In the genomic region with DNA sequence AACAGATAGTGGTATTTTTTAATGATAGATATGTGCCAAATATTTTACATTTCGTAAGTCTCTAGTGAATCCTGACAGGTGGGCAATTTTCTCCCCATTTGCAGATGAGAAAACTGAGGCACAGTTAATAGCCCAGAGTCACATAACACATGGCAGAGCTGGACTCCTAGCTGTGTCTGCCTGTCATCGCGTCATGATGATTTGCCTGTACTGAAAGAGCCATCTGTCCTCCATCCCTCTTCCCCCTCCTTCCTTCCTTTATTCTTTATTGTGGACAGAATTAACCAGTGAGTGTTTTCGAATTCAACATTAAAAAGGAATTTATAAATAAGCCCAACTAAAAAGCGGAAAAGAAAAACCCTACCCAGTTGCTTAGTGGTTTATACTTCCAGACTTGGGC, we compare ENCODE assay signal across 23 cellular contexts. TPM values are rescaled to one million over a fixed set of nuclear protein-coding genes. Genes with fewer than 3 reads are reported as not detected.
DNase-seq lines count a peak whose midpoint lies in the region; ATAC-seq and TF ChIP-seq lines count a peak whose summit lies in the region.
"Had no signal": no experiment of that assay in that cellular context is flagged by ENCODE, and none has a peak within 500 bp of the region (broad histone marks: within the 10 kb centered on the region; RNA-seq: fewer than 3 reads in every experiment).

No MANE protein-coding gene starts in this region.

- no peaks in the 10 kb centered on the region for H3K9me3 Mint-ChIP-seq in T-helper 1 cell treated with Interleukin-12 subunit alpha and Interleukin-12 subunit beta and Interleukin-4 antibody, amounts not matched to agents 30 μg/mL and 1 μg/mL, for 36 hours
- H3K9me3 Mint-ChIP-seq in activated T-helper 17 cell treated with anti-CD3 and anti-CD28 coated beads, Interleukin-2, amount 50 U/mL, for 72 hours: no peaks in the 10 kb centered on the region
- no peaks in the 10 kb centered on the region for H3K9me3 Mint-ChIP-seq in stimulated activated effector memory CD8-positive, alpha-beta T cell treated with anti-CD3 and anti-CD28 coated beads, Interleukin-12 subunit alpha, Interleukin-12 subunit beta, amount 100 ng/mL, for 72 hours
- H3K9me3 Mint-ChIP-seq: activated naive CD4-positive, alpha-beta T cell treated with anti-CD3 and anti-CD28 coated beads for 36 hours; GM23338 had no signal

- H3K27ac Mint-ChIP-seq in T-helper 1 cell treated with Interleukin-12 subunit alpha and Interleukin-12 subunit beta and Interleukin-4 antibody, amounts not matched to agents 30 μg/mL and 1 μg/mL, for 36 hours: peak overlapping the region; percentile 0
- peak overlapping the region; percentile 78 for H3K27ac Mint-ChIP-seq in activated T-helper 17 cell treated with anti-CD3 and anti-CD28 coated beads, Interleukin-2, amount 50 U/mL, for 72 hours
- H3K27ac Mint-ChIP-seq in stimulated activated effector memory CD8-positive, alpha-beta T cell treated with anti-CD3 and anti-CD28 coated beads, Interleukin-12 subunit alpha, Interleukin-12 subunit beta, amount 100 ng/mL, for 72 hours: peak overlapping the region; percentile 81
- H3K27ac Mint-ChIP-seq: GM23338 had no signal

- H3K36me3 Mint-ChIP-seq in T-helper 1 cell treated with Interleukin-12 subunit alpha and Interleukin-12 subunit beta and Interleukin-4 antibody, amounts not matched to agents 30 μg/mL and 1 μg/mL, for 36 hours (ENCODE audit: low read depth): peaks cover 16% of the 10 kb centered on the region
- H3K36me3 Mint-ChIP-seq in activated T-helper 17 cell treated with anti-CD3 and anti-CD28 coated beads, Interleukin-2, amount 50 U/mL, for 72 hours (ENCODE audit: low read depth): peaks cover 56% of the 10 kb centered on the region
- H3K36me3 Mint-ChIP-seq in stimulated activated effector memory CD8-positive, alpha-beta T cell treated with anti-CD3 and anti-CD28 coated beads, Interleukin-12 subunit alpha, Interleukin-12 subunit beta, amount 100 ng/mL, for 72 hours: peaks cover 67% of the 10 kb centered on the region

- WGBS in heart left ventricle, 4 donors: 76 to 86% (median 80%) methylated on average over 5 of the region's 5 CpGs

- no peak for DNase-seq in T-helper 1 cell
- peak; percentile 26 to 90 for DNase-seq in hippocampal formation (lab: John Stamatoyannopoulos, UW)
- no peak for DNase-seq in stimulated activated effector memory CD8-positive, alpha-beta T cell treated with anti-CD3 and anti-CD28 coated beads, Interleukin-12 subunit alpha, Interleukin-12 subunit beta, amount 100 ng/mL, for 72 hours (ENCODE audit: low spot score in 2 of 2)
- DNase-seq in DMS153 treated with DMSO at 0.1 percent for 48 hours (lab: John Stamatoyannopoulos, UW; ENCODE audit: unreplicated experiment): no peak
- no peak for DNase-seq in heart left ventricle
- DNase-seq: activated CD4-positive, alpha-beta T cell treated with anti-CD3 and anti-CD28 coated beads for 4 hours; activated naive CD4-positive, alpha-beta T cell treated with anti-CD3 and anti-CD28 coated beads for 36 hours; DMS79 treated with DMSO at 0.1 percent for 48 hours; foreskin keratinocyte; left ventricle myocardium superior; NCI-H1417; NCI-H82; small intestine; stimulated activated CD4-positive, alpha-beta T cell treated with anti-CD3 and anti-CD28 coated beads, Interleukin-4, amount 100 ng/mL, for 4 hours had no signal

- peaks cover 7 to 44% (median 26%) of the 10 kb centered on the region in 12 donors for H3K4me1 ChIP-seq in heart left ventricle

- intact Hi-C loops in heart left ventricle (cut with DNase I): loop anchor here in 1 of 10 donors (5.0 kb wide), 1 partner anchor 65 kb away; the partner anchor contains the start of gene ABCB6

- no peak for TF ChIP-seq POLR2A in heart left ventricle (IDR thresholded peaks at IDR 0.05)

- H3K4me1 Mint-ChIP-seq in T-helper 1 cell treated with Interleukin-12 subunit alpha and Interleukin-12 subunit beta and Interleukin-4 antibody, amounts not matched to agents 30 μg/mL and 1 μg/mL, for 36 hours (ENCODE audit: low read depth): peaks cover 33% of the 10 kb centered on the region
- peaks cover 24% of the 10 kb centered on the region for H3K4me1 Mint-ChIP-seq in activated T-helper 17 cell treated with anti-CD3 and anti-CD28 coated beads, Interleukin-2, amount 50 U/mL, for 72 hours
- peaks cover 69% of the 10 kb centered on the region for H3K4me1 Mint-ChIP-seq in stimulated activated effector memory CD8-positive, alpha-beta T cell treated with anti-CD3 and anti-CD28 coated beads, Interleukin-12 subunit alpha, Interleukin-12 subunit beta, amount 100 ng/mL, for 72 hours

- no peaks in the 10 kb centered on the region for H3K27me3 ChIP-seq in heart left ventricle
- H3K27me3 ChIP-seq: ascending aorta, foreskin keratinocyte had no signal

- peaks cover 0 to 65% (median 55%) of the 10 kb centered on the region in 9 donors for H3K36me3 ChIP-seq in heart left ventricle

- H3K27me3 Mint-ChIP-seq in T-helper 1 cell treated with Interleukin-12 subunit alpha and Interleukin-12 subunit beta and Interleukin-4 antibody, amounts not matched to agents 30 μg/mL and 1 μg/mL, for 36 hours (ENCODE audit: low read depth): no peaks in the 10 kb centered on the region
- H3K27me3 Mint-ChIP-seq in activated T-helper 17 cell treated with anti-CD3 and anti-CD28 coated beads, Interleukin-2, amount 50 U/mL, for 72 hours: no peaks in the 10 kb centered on the region

- no peak overlapping the region for H3K4me3 Mint-ChIP-seq in T-helper 1 cell treated with Interleukin-12 subunit alpha and Interleukin-12 subunit beta and Interleukin-4 antibody, amounts not matched to agents 30 μg/mL and 1 μg/mL, for 36 hours
- H3K4me3 Mint-ChIP-seq in activated T-helper 17 cell treated with anti-CD3 and anti-CD28 coated beads, Interleukin-2, amount 50 U/mL, for 72 hours: peak overlapping the region; percentile 87
- no peak overlapping the region for H3K4me3 Mint-ChIP-seq in stimulated activated effector memory CD8-positive, alpha-beta T cell treated with anti-CD3 and anti-CD28 coated beads, Interleukin-12 subunit alpha, Interleukin-12 subunit beta, amount 100 ng/mL, for 72 hours
- H3K4me3 Mint-ChIP-seq: activated naive CD4-positive, alpha-beta T cell treated with anti-CD3 and anti-CD28 coated beads for 36 hours; GM23338 had no signal

- H3K4me3 ChIP-seq in heart left ventricle: no peak overlapping the region
- H3K4me3 ChIP-seq: ascending aorta, GM23338, SK-N-MC had no signal

- no peaks in the 10 kb centered on the region for H3K9me3 ChIP-seq in heart left ventricle
- H3K9me3 ChIP-seq: ascending aorta had no signal

- TF ChIP-seq CTCF in heart left ventricle (IDR thresholded peaks at IDR 0.05): no peak

- peak overlapping the region in 3 of 12 donors; percentile 3 to 43 (median 11) for H3K27ac ChIP-seq in heart left ventricle
- H3K27ac ChIP-seq: C4-2B, foreskin keratinocyte, parathyroid adenoma, SK-N-MC had no signal

- ATAC-seq in activated T-helper 17 cell treated with anti-CD3 and anti-CD28 coated beads, Interleukin-2, amount 50 U/mL, for 72 hours (replicated peaks): no peak
- no peak for ATAC-seq in stimulated activated effector memory CD8-positive, alpha-beta T cell treated with anti-CD3 and anti-CD28 coated beads, Interleukin-12 subunit alpha, Interleukin-12 subunit beta, amount 100 ng/mL, for 72 hours
- ATAC-seq in GM21528 (IDR thresholded peaks at IDR 0.05; ENCODE audit: low FRiP score, unreplicated experiment): no peak
- no peak for ATAC-seq in heart left ventricle
- ATAC-seq: foreskin keratinocyte, GM23338, left ventricle myocardium superior, Panc1 had no signal

RNA-seq across cellular contexts. Expression of gene DNAJB2, which starts 3.2 kb away (rescaled TPM):
- total RNA-seq in activated T-helper 17 cell treated with anti-CD3 and anti-CD28 coated beads, Interleukin-2, amount 50 U/mL, for 72 hours: 100 to 1,000 TPM in 1 of 2 donors, 10 to 100 TPM in 1; 55.7 to 153 TPM
- total RNA-seq in heart left ventricle: 10 to 100 TPM; 61.3 to 95.4 (median 74.9) TPM
- 100 to 1,000 TPM in 1 of 2 donors, 10 to 100 TPM in 1; 66.5 to 181 TPM for polyA plus RNA-seq in heart left ventricle

RNA-seq across cellular contexts. Expression of gene PTPRN, which starts 26.8 kb away (rescaled TPM):
- total RNA-seq in activated T-helper 17 cell treated with anti-CD3 and anti-CD28 coated beads, Interleukin-2, amount 50 U/mL, for 72 hours: 1 to 10 TPM in 1 of 2 donors, under 1 TPM in 1; 0.67 to 6.3 TPM
- total RNA-seq in heart left ventricle: under 1 TPM in 3 of 9 donors, not detected in 6; 0.19 to 0.93 (median 0.59) TPM
- under 1 TPM in 1 of 2 donors, not detected in 1; 0.12 TPM for polyA plus RNA-seq in heart left ventricle
- total RNA-seq: activated naive CD4-positive, alpha-beta T cell treated with anti-CD3 and anti-CD28 coated beads for 36 hours; ascending aorta; foreskin keratinocyte; left ventricle myocardium superior had no signal
- polyA plus RNA-seq: foreskin keratinocyte had no signal

RNA-seq across cellular contexts. Expression of gene TUBA4A, which starts 28.7 kb away (rescaled TPM):
- total RNA-seq in activated T-helper 17 cell treated with anti-CD3 and anti-CD28 coated beads, Interleukin-2, amount 50 U/mL, for 72 hours: 100 to 1,000 TPM; 347 to 530 TPM
- total RNA-seq in heart left ventricle: 100 to 1,000 TPM; 137 to 381 (median 193) TPM
- 100 to 1,000 TPM; 189 to 362 TPM for polyA plus RNA-seq in heart left ventricle

RNA-seq across cellular contexts. Expression of gene TUBA4B, which starts 29.3 kb away (rescaled TPM):
- total RNA-seq in activated T-helper 17 cell treated with anti-CD3 and anti-CD28 coated beads, Interleukin-2, amount 50 U/mL, for 72 hours: not detected
- not detected for total RNA-seq in heart left ventricle
- not detected for polyA plus RNA-seq in heart left ventricle
- total RNA-seq: activated naive CD4-positive, alpha-beta T cell treated with anti-CD3 and anti-CD28 coated beads for 36 hours; ascending aorta; foreskin keratinocyte; left ventricle myocardium superior had no signal
- polyA plus RNA-seq: GM23338 had no signal

RNA-seq across cellular contexts. Expression of gene STK16, which starts 37.1 kb away (rescaled TPM):
- total RNA-seq in activated T-helper 17 cell treated with anti-CD3 and anti-CD28 coated beads, Interleukin-2, amount 50 U/mL, for 72 hours: 10 to 100 TPM; 22.0 to 30.3 TPM
- total RNA-seq in heart left ventricle: 10 to 100 TPM; 13.8 to 26.9 (median 19.1) TPM
- polyA plus RNA-seq in heart left ventricle: 10 to 100 TPM; 13.8 to 31.6 TPM

Comparison
In these comparisons a context has a peak if more than half of its experiments do, and no peak if none do; other contexts are left out.
1. H3K27ac Mint-ChIP-seq: peak in every context shown above with its lines; median percentile 81 in stimulated activated effector memory CD8-positive, alpha-beta T cell treated with anti-CD3 and anti-CD28 coated beads, Interleukin-12 subunit alpha, Interleukin-12 subunit beta, amount 100 ng/mL, for 72 hours; 78 in activated T-helper 17 cell treated with anti-CD3 and anti-CD28 coated beads, Interleukin-2, amount 50 U/mL, for 72 hours; 0 in T-helper 1 cell treated with Interleukin-12 subunit alpha and Interleukin-12 subunit beta and Interleukin-4 antibody, amounts not matched to agents 30 μg/mL and 1 μg/mL, for 36 hours.
2. DNase-seq: peak in hippocampal formation (2 of 2); none in T-helper 1 cell (0 of 5), stimulated activated effector memory CD8-positive, alpha-beta T cell treated with anti-CD3 and anti-CD28 coated beads, Interleukin-12 subunit alpha, Interleukin-12 subunit beta, amount 100 ng/mL, for 72 hours (0 of 2), DMS153 treated with DMSO at 0.1 percent for 48 hours (single experiment) and heart left ventricle (0 of 5).